ENCODE assay signal across 2 cellular contexts in genomic region chr2:172357442-172357841, GRCh38.
TF ChIP-seq lines count a peak whose summit lies in the region.

No MANE protein-coding gene starts in this region.

TF ChIP-seq in SK-N-SH treated with all-trans-retinoic acid at 6 μM for 48 hours, 23 proteins besides CTCF, POLR2A, EP300 and RAD21 (continued from another document):
- TF ChIP-seq PATZ1 (CRISPR knock-in tag; IDR thresholded peaks at IDR 0.05; ENCODE audit: borderline replicate concordance) = no peak
- TF ChIP-seq TSHZ2 (CRISPR knock-in tag; IDR thresholded peaks at IDR 0.05) = 0 out of 2 replicates have a peak, but pooled peaks have one; percentile 20
- no peak for TF ChIP-seq ZC3H10 (CRISPR knock-in tag; IDR thresholded peaks at IDR 0.05)
- TF ChIP-seq OSR1 (CRISPR knock-in tag; IDR thresholded peaks at IDR 0.05) = no peak
TF ChIP-seq in SK-N-SH treated with all-trans-retinoic acid at 6 μM for 48 hours: peak in this region for 2.

TF ChIP-seq in SK-N-SH, 30 proteins besides CTCF, POLR2A, EP300 and RAD21 (continued from another document):
- TF ChIP-seq USF2 (IDR thresholded peaks at IDR 0.05; ENCODE audit: borderline replicate concordance, low read depth, low read length) (no peak), TAF1 (IDR thresholded peaks at IDR 0.05; ENCODE audit: borderline replicate concordance, low read depth, low read length) (no peak)
